In genomic region chr10:76285012-76285411, GRCh38 we compare ENCODE assay signal across 1 cellular context.
TF ChIP-seq lines count a peak whose summit lies in the region.

No MANE protein-coding gene starts in this region.

TF ChIP-seq in SK-N-SH, 30 proteins besides CTCF, POLR2A, EP300 and RAD21 (continued from another document):
- TF ChIP-seq, protein P1, sequence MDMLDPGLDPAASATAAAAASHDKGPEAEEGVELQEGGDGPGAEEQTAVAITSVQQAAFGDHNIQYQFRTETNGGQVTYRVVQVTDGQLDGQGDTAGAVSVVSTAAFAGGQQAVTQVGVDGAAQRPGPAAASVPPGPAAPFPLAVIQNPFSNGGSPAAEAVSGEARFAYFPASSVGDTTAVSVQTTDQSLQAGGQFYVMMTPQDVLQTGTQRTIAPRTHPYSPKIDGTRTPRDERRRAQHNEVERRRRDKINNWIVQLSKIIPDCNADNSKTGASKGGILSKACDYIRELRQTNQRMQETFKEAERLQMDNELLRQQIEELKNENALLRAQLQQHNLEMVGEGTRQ (IDR thresholded peaks at IDR 0.05; ENCODE audit: borderline replicate concordance, low read depth, low read length), result no peak
- TF ChIP-seq RXRA (IDR thresholded peaks at IDR 0.05; ENCODE audit: borderline replicate concordance, low read depth) (0 out of 2 replicates have a peak, but pooled peaks have one; percentile 16), POLR2AphosphoS5 (IDR thresholded peaks at IDR 0.05; ENCODE audit: low read depth, low read length) (no peak; the same call in 1 of the 2 replicates), NRF1 (IDR thresholded peaks at IDR 0.05; ENCODE audit: low read depth, low read length) (no peak), EZH2phosphoT487 (IDR thresholded peaks at IDR 0.05; ENCODE audit: borderline replicate concordance, low read depth) (no peak), MXI1 (IDR thresholded peaks at IDR 0.05; ENCODE audit: low read depth, low read length) (no peak), TAF1 (IDR thresholded peaks at IDR 0.05; ENCODE audit: borderline replicate concordance, low read depth, low read length) (no peak), FOXM1 (IDR thresholded peaks at IDR 0.05; ENCODE audit: low read depth) (no peak), FOSL2 (IDR thresholded peaks at IDR 0.05; ENCODE audit: borderline replicate concordance, low read depth) (peak; percentile 69), SMC3 (IDR thresholded peaks at IDR 0.05; ENCODE audit: low read depth, low read length) (no peak), RFX5 (IDR thresholded peaks at IDR 0.05; ENCODE audit: low read length) (no peak), TCF12 (IDR thresholded peaks at IDR 0.05) (peak; percentile 68), YY1 (IDR thresholded peaks at IDR 0.05; ENCODE audit: low read depth) (no peak), GATA2 (CRISPR knock-in tag; IDR thresholded peaks at IDR 0.05) (no peak), GABPA (IDR thresholded peaks at IDR 0.05; ENCODE audit: low read depth) (no peak), ELF1 (IDR thresholded peaks at IDR 0.05) (no peak), FOXJ3 (CRISPR knock-in tag; IDR thresholded peaks at IDR 0.05) (no peak)
- TF ChIP-seq, protein P2, sequence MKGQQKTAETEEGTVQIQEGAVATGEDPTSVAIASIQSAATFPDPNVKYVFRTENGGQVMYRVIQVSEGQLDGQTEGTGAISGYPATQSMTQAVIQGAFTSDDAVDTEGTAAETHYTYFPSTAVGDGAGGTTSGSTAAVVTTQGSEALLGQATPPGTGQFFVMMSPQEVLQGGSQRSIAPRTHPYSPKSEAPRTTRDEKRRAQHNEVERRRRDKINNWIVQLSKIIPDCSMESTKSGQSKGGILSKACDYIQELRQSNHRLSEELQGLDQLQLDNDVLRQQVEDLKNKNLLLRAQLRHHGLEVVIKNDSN (IDR thresholded peaks at IDR 0.05; ENCODE audit: borderline replicate concordance, low read depth), result no peak
- TF ChIP-seq, protein P3, sequence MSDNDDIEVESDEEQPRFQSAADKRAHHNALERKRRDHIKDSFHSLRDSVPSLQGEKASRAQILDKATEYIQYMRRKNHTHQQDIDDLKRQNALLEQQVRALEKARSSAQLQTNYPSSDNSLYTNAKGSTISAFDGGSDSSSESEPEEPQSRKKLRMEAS (IDR thresholded peaks at IDR 0.05; ENCODE audit: low read depth), result no peak
TF ChIP-seq in SK-N-SH: peak in this region for 7.
